Comparison of ENCODE assay signal across 18 cellular contexts in the genomic region with DNA sequence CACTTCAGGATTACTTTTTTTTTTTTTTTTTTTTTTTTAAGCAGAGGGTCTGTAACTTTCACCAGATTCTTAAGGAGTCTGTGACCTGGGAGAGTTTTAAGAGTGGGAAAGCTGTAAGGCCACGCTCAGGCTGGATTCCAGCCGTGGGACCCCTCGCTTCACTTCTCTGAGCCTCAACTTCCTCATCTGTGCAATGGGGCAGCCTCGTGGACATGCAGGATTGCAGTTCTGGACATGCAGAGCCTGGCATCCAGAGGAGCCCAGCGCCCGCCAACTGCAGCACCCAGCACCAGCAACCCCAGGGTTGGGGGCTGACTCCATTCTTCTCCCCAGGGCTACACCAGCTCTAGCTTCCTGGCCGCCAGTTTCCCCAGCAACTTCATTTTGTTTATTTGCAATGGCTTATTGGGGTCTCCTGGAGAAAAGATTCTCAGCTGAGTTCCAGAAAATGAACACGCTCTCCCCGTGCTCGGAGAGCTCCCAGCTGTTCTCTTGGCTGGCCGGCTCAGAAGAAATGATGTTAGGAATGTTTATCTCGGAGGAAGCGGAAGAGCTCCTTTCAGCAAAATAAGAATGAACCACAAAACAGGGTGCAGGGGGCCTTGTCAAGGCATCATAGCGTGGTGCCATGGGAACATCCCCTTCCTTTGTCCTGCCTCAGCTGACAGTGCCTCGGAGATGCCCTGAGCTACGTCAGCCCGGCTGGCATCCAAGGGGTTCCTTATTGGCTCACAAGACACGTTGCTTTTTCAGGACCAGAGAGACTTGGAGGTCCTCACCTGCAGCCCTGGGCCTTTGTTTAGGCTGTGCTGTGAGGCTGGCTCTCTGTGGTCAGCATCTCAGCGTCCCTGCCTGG. TPM values are rescaled to one million over a fixed set of nuclear protein-coding genes. Genes with fewer than 3 reads are reported as not detected.
DNase-seq lines count a peak whose midpoint lies in the region; ATAC-seq and TF ChIP-seq lines count a peak whose summit lies in the region.
"Had no signal": no experiment of that assay in that cellular context is flagged by ENCODE, and none has a peak within 500 bp of the region (broad histone marks: within the 10 kb centered on the region; RNA-seq: fewer than 3 reads in every experiment).

No MANE protein-coding gene starts in this region.

- H3K27me3 ChIP-seq in left ventricle myocardium inferior (ENCODE audit: low read depth) (no peaks in the 10 kb centered on the region), esophagus squamous epithelium (no peaks in the 10 kb centered on the region), lower lobe of right lung (ENCODE audit: low read depth) (peaks cover 6% of the 10 kb centered on the region), thoracic aorta (replicated peaks; ENCODE audit: insufficient read depth) (no peaks in the 10 kb centered on the region)

- ATAC-seq in Right ventricle myocardium inferior (no peak), lower lobe of right lung (no peak), thoracic aorta (ENCODE audit: insufficient number of reproducible peaks, low FRiP score, low read depth) (no peak), GM21360 (IDR thresholded peaks at IDR 0.05; ENCODE audit: unreplicated experiment) (no peak)
- ATAC-seq: K562 had no signal

- H3K9me3 ChIP-seq in left ventricle myocardium inferior (replicated peaks) (no peaks in the 10 kb centered on the region), esophagus squamous epithelium (no peaks in the 10 kb centered on the region), lower lobe of right lung (no peaks in the 10 kb centered on the region), thoracic aorta (no peaks in the 10 kb centered on the region)
- H3K9me3 ChIP-seq: HAP-1 had no signal

- WGBS in esophagus squamous epithelium, 2 donors, result 60 to 84% methylated on average over 6 to 9 of the region's 19 CpGs

- no peaks in the 10 kb centered on the region for H3K36me3 ChIP-seq in left ventricle myocardium inferior
- H3K36me3 ChIP-seq in esophagus squamous epithelium, result no peaks in the 10 kb centered on the region
- no peaks in the 10 kb centered on the region for H3K36me3 ChIP-seq in lower lobe of right lung
- no peaks in the 10 kb centered on the region for H3K36me3 ChIP-seq in thoracic aorta
- H3K36me3 ChIP-seq: HAP-1 had no signal

- DNase-seq in left ventricle myocardium inferior (no peak), Right ventricle myocardium inferior (ENCODE audit: missing footprints) (no peak), esophagus squamous epithelium (lab: John Stamatoyannopoulos, UW) (no peak), lower lobe of right lung (no peak), thoracic aorta (ENCODE audit: low spot score) (no peak), DMS79 (lab: John Stamatoyannopoulos, UW) (no peak), NAMALWA (ENCODE audit: low spot score) (no peak)
- DNase-seq: Calu3; CD4-positive, alpha-beta memory T cell; MV-4-11; NCI-H1436; NCI-H2029 treated with DMSO at 0.1 percent for 48 hours; NCI-H446 treated with DMSO at 0.1 percent for 48 hours; OCI-M1 had no signal

- TF ChIP-seq POLR2A in esophagus squamous epithelium (IDR thresholded peaks at IDR 0.05), result no peak

- H3K4me1 ChIP-seq in left ventricle myocardium inferior, result peaks cover 30% of the 10 kb centered on the region
- peaks cover 14 to 45% (median 21%) of the 10 kb centered on the region in 3 donors for H3K4me1 ChIP-seq in esophagus squamous epithelium
- H3K4me1 ChIP-seq in lower lobe of right lung, result peaks cover 13% of the 10 kb centered on the region
- peaks cover 17 to 36% of the 10 kb centered on the region in 2 donors for H3K4me1 ChIP-seq in thoracic aorta (ENCODE audit: control insufficient read depth in 1 of 2, low read depth in 2 of 2)
- H3K4me1 ChIP-seq: HAP-1 had no signal

- TF ChIP-seq CTCF in left ventricle myocardium inferior (IDR thresholded peaks at IDR 0.05; ENCODE audit: borderline replicate concordance) (no peak), esophagus squamous epithelium (IDR thresholded peaks at IDR 0.05) (no peak), lower lobe of right lung (IDR thresholded peaks at IDR 0.05) (no peak), thoracic aorta (IDR thresholded peaks at IDR 0.05) (no peak)

- H3K4me3 ChIP-seq in left ventricle myocardium inferior (no peak overlapping the region), esophagus squamous epithelium (no peak overlapping the region), lower lobe of right lung (no peak overlapping the region), thoracic aorta (no peak overlapping the region)
- H3K4me3 ChIP-seq: HAP-1, K562 had no signal

- H3K27ac ChIP-seq in left ventricle myocardium inferior (replicated peaks) (peak overlapping the region; percentile 87), esophagus squamous epithelium (peak overlapping the region in 3 of 4 donors; percentile 53 to 91 (median 69)), lower lobe of right lung (peak overlapping the region; percentile 62), thoracic aorta (peak overlapping the region; percentile 63 to 97)
- H3K27ac ChIP-seq: 22Rv1 had no signal

- intact Hi-C loops in left ventricle myocardium inferior (cut with micrococcal nuclease), result no loop called here
- intact Hi-C loops in Right ventricle myocardium inferior (cut with DNase I), result no loop called here
- intact Hi-C loops in esophagus squamous epithelium (cut with DNase I), result no loop called here
- intact Hi-C loops in lower lobe of right lung (cut with DNase I), result no loop called here

RNA-seq across cellular contexts. Expression of gene ZCCHC14, which starts 22.9 kb away (rescaled TPM):
- total RNA-seq in left ventricle myocardium inferior (15.9 TPM), Right ventricle myocardium inferior (14.4 TPM), esophagus squamous epithelium (10 to 100 TPM in 3 of 4 donors, 1 to 10 TPM in 1; 8.3 to 19.6 (median 14.7) TPM), lower lobe of right lung (23.9 TPM), thoracic aorta (10 to 100 TPM; 33.0 to 45.6 TPM)
